Comparison of ENCODE assay signal across 8 cellular contexts in genomic region chr17:8375738-8376259, GRCh38. TPM values are rescaled to one million over a fixed set of nuclear protein-coding genes. Genes with fewer than 3 reads are reported as not detected.
DNase-seq lines count a peak whose midpoint lies in the region; TF ChIP-seq lines count a peak whose summit lies in the region.

No MANE protein-coding gene starts in this region.

- H3K27me3 Mint-ChIP-seq in HFFc6 (ENCODE audit: insufficient read depth), result peaks cover 3% of the 10 kb centered on the region; the same call in 1 of the 2 replicates
- no peaks in the 10 kb centered on the region for H3K27me3 Mint-ChIP-seq in activated naive CD8-positive, alpha-beta T cell

- no peaks in the 10 kb centered on the region for H3K9me3 ChIP-seq in left ventricle myocardium inferior (replicated peaks)

- intact Hi-C loops in left ventricle myocardium inferior (cut with micrococcal nuclease), result no loop called here

- H3K36me3 ChIP-seq in BJ (ENCODE audit: control insufficient read depth, insufficient read depth, low read length) (peaks cover 12% of the 10 kb centered on the region), left ventricle myocardium inferior (peaks cover 49% of the 10 kb centered on the region)

- peak overlapping the region; percentile 76 for H3K27ac Mint-ChIP-seq in HFFc6
- H3K27ac Mint-ChIP-seq in activated naive CD8-positive, alpha-beta T cell, result peak overlapping the region; percentile 88

- peaks cover 52% of the 10 kb centered on the region for H3K4me1 Mint-ChIP-seq in HFFc6 (ENCODE audit: low read depth)
- peaks cover 48% of the 10 kb centered on the region for H3K4me1 Mint-ChIP-seq in activated naive CD8-positive, alpha-beta T cell (ENCODE audit: low read depth)

- H3K4me3 ChIP-seq in BJ (ENCODE audit: low read depth, low read length) (peak overlapping the region; percentile 84), left ventricle myocardium inferior (peak overlapping the region; percentile 92), retinal pigment epithelial cell (ENCODE audit: low read length) (peak overlapping the region; percentile 83)

- H3K9me3 Mint-ChIP-seq in HFFc6, result no peaks in the 10 kb centered on the region
- no peaks in the 10 kb centered on the region for H3K9me3 Mint-ChIP-seq in activated naive CD8-positive, alpha-beta T cell (ENCODE audit: low read depth)

- H3K4me3 Mint-ChIP-seq in HFFc6, result peak overlapping the region; percentile 89
- H3K4me3 Mint-ChIP-seq in activated naive CD8-positive, alpha-beta T cell, result peak overlapping the region; percentile 99

- H3K4me1 ChIP-seq in left ventricle myocardium inferior, result peaks cover 66% of the 10 kb centered on the region

- no peak for DNase-seq in BJ (ENCODE audit: low read depth)
- no peak for DNase-seq in HFFc6
- DNase-seq in left ventricle myocardium inferior, result no peak
- DNase-seq in retinal pigment epithelial cell (ENCODE audit: low read depth), result no peak
- no peak for DNase-seq in stimulated activated naive CD4-positive, alpha-beta T cell treated with Interleukin-2 at 50 U/mL for 16 hours (lab: John Stamatoyannopoulos, UW)
- no peak for DNase-seq in NCI-H524 treated with DMSO at 0.1 percent for 48 hours (lab: John Stamatoyannopoulos, UW)
- no peak for DNase-seq in UCSD-AML1 (lab: John Stamatoyannopoulos, UW; ENCODE audit: unreplicated experiment)

- H3K27me3 ChIP-seq in BJ (ENCODE audit: control insufficient read depth, insufficient read depth, low read length) (no peaks in the 10 kb centered on the region), left ventricle myocardium inferior (ENCODE audit: low read depth) (no peaks in the 10 kb centered on the region)

- POLR2A ChIA-PET in BJ (lab: Charles Lee), result no interaction called here

- H3K27ac ChIP-seq in left ventricle myocardium inferior (replicated peaks), result peak overlapping the region; percentile 98

- peaks cover 33% of the 10 kb centered on the region for H3K36me3 Mint-ChIP-seq in HFFc6 (ENCODE audit: low read depth)
- H3K36me3 Mint-ChIP-seq in activated naive CD8-positive, alpha-beta T cell, result peaks cover 15% of the 10 kb centered on the region

- no peak for TF ChIP-seq CTCF in BJ (IDR thresholded peaks at IDR 0.05; ENCODE audit: insufficient read depth, low read depth, low read length)
- no peak for TF ChIP-seq CTCF in HFFc6 (IDR thresholded peaks at IDR 0.05)
- TF ChIP-seq CTCF in left ventricle myocardium inferior (IDR thresholded peaks at IDR 0.05; ENCODE audit: borderline replicate concordance), result no peak
- TF ChIP-seq CTCF in retinal pigment epithelial cell (conservative IDR thresholded peaks at IDR 0.05; ENCODE audit: low read depth, low read length), result no peak

- CTCF ChIA-PET in BJ (lab: Yijun Ruan, JAX), result interaction anchor here (0.8 to 2.4 kb wide), 3 partner anchors 15 to 318 kb away, joined by 3 to 6 read pairs (median 6); no protein-coding TSS in a partner anchor

RNA-seq across cellular contexts. Expression of gene RPL26, which starts 7.2 kb away (rescaled TPM):
- polyA plus RNA-seq in BJ (2011; rRNA removed), result 2,021 and 3,734 TPM in 2 replicates
- polyA minus RNA-seq in BJ (2011; rRNA and poly(A)+ RNA removed), result 269 and 348 TPM in 2 replicates
- total RNA-seq in HFFc6 (2021; fragmentation: NEBNext Ultra II Directional; extraction: Animal tissue kit (Norgen Biotek cat#: 25700)), result 1,000 to 10,000 TPM; 1,301 to 1,432 (median 1,370) TPM
- 960 TPM for total RNA-seq in left ventricle myocardium inferior

RNA-seq across cellular contexts. Expression of gene RNF222, which starts 21.8 kb away (rescaled TPM):
- not detected in 2 replicates for polyA plus RNA-seq in BJ (2011; rRNA removed)
- not detected in 2 replicates for polyA minus RNA-seq in BJ (2011; rRNA and poly(A)+ RNA removed)
- total RNA-seq in HFFc6 (2021; fragmentation: NEBNext Ultra II Directional; extraction: Animal tissue kit (Norgen Biotek cat#: 25700)), result not detected
- total RNA-seq in left ventricle myocardium inferior, result not detected

RNA-seq across cellular contexts. Expression of gene ODF4, which starts 36.2 kb away (rescaled TPM):
- polyA plus RNA-seq in BJ (2011; rRNA removed), result not detected in 2 replicates
- not detected in 2 replicates for polyA minus RNA-seq in BJ (2011; rRNA and poly(A)+ RNA removed)
- total RNA-seq in HFFc6 (2021; fragmentation: NEBNext Ultra II Directional; extraction: Animal tissue kit (Norgen Biotek cat#: 25700)), result not detected
- not detected for total RNA-seq in left ventricle myocardium inferior

RNA-seq across cellular contexts. Expression of gene NDEL1, which starts 59.9 kb away (rescaled TPM):
- polyA plus RNA-seq in BJ (2011; rRNA removed), result 72.2 and 74.5 TPM in 2 replicates
- 44.4 and 55.8 TPM in 2 replicates for polyA minus RNA-seq in BJ (2011; rRNA and poly(A)+ RNA removed)
- 10 to 100 TPM; 65.4 to 79.1 (median 69.2) TPM for total RNA-seq in HFFc6 (2021; fragmentation: NEBNext Ultra II Directional; extraction: Animal tissue kit (Norgen Biotek cat#: 25700))
- total RNA-seq in left ventricle myocardium inferior, result 25.0 TPM
